In the genomic region with DNA sequence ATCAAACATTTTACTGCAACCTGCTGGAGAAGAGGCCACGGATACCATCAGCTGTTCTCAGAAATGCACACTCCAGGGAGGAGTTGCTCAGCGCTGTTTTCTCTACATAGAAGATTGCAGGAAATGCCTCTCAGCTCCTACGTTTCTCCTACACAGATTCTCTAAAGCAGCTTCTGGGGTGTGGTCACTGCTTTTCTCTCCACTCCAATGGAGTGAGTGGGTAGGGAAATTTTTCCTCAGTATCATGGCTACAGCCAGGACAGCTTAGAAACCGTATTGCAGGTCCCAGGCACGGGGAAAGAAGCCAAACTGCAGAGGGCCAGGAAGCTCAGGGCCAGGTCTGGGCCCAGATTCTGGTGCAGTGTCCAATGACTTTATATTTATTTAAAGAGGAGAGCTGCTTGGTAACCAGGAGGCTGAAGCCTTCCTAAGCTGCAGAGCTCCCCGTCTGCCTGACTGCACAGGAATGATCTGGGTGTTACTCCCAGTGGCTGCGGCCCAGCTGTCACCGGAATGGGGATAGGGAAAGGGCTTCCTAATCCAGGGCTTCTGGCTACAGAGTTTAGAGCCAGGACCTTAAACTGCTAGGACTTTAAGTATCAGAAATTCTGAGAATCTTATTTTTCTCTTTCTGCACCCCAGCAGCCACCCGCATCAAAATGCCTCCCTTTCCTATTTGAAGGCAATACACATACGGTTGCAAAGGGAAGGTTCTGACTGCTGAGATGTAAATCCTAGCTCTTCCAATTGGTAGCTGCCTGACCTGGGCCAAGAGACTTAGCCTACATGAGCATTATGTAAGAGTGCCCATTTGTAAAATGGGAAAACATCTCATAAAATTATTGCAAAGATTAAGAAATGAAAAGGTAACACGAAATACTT, we compare ENCODE assay signal across 7 cellular contexts. TPM values are rescaled to one million over a fixed set of nuclear protein-coding genes. Genes with fewer than 3 reads are reported as not detected.
A peak's percentile ranks its signal among the peaks of the same experiment; 100 is the strongest.
DNase-seq lines count a peak whose midpoint lies in the region; ATAC-seq and TF ChIP-seq lines count a peak whose summit lies in the region.

No MANE protein-coding gene starts in this region.

- no peak overlapping the region for H2BK12ac ChIP-seq in H9 (ENCODE audit: insufficient read length, low read depth, low read length)

- no peak overlapping the region for H3K4ac ChIP-seq in H9 (ENCODE audit: low read depth, low read length)

- ATAC-seq in HG02642 (IDR thresholded peaks at IDR 0.05; ENCODE audit: poor library complexity, unreplicated experiment): no peak
- no peak for ATAC-seq in HG03469 (IDR thresholded peaks at IDR 0.05; ENCODE audit: unreplicated experiment)
- no peak for ATAC-seq in GM21515 (IDR thresholded peaks at IDR 0.05; ENCODE audit: unreplicated experiment)

- H3T11ph ChIP-seq in H9 (ENCODE audit: low read length): no peak overlapping the region

- no peaks in the 10 kb centered on the region for H3K9me3 ChIP-seq in H9 (ENCODE audit: control insufficient read depth, low read depth, low read length)
- no peaks in the 10 kb centered on the region for H3K9me3 ChIP-seq in mucosa of stomach (ENCODE audit: control insufficient read depth, low read length)

- no peaks in the 10 kb centered on the region; a peak in 1 of 5 replicates for H3K9me3 Mint-ChIP-seq in H9

- no peak overlapping the region for H3K18ac ChIP-seq in H9 (ENCODE audit: insufficient read length, low read depth, low read length)

- no peak overlapping the region for H4K91ac ChIP-seq in H9 (ENCODE audit: insufficient read length, low read depth, low read length)

- no peak overlapping the region for H4K5ac ChIP-seq in H9 (ENCODE audit: insufficient read length, low read depth, low read length)

- no peak overlapping the region for H3K4me3 ChIP-seq in mucosa of stomach (ENCODE audit: low read length)

- DNase-seq in H9: peak; percentile 38
- DNase-seq in SK-N-DZ (ENCODE audit: low spot score): peak; percentile 20
- no peak for DNase-seq in epithelial cell of prostate (ENCODE audit: low read depth, low spot score)

- WGBS in H9 (ENCODE audit: extremely low coverage, insufficient read length, low lambda C conversion rate): no CpG with 5 or more reads among the region's 11 CpGs

- H4K20me1 ChIP-seq in H9 (ENCODE audit: control insufficient read depth, insufficient read depth, insufficient read length): no peaks in the 10 kb centered on the region

- H3K4me2 ChIP-seq in H9 (ENCODE audit: insufficient read depth, insufficient read length, low read length): peak overlapping the region; percentile 58

- H3K27ac ChIP-seq in H9 (ENCODE audit: insufficient read length, low read depth, low read length) (no peak overlapping the region), epithelial cell of prostate (peak overlapping the region; percentile 80)

- H3K36me3 ChIP-seq in mucosa of stomach (ENCODE audit: control insufficient read depth, insufficient read depth, low read length): no peaks in the 10 kb centered on the region

- H3K27me3 ChIP-seq in H9 (ENCODE audit: insufficient read depth, low read length): no peaks in the 10 kb centered on the region
- no peaks in the 10 kb centered on the region for H3K27me3 ChIP-seq in mucosa of stomach (ENCODE audit: control insufficient read depth, insufficient read depth, low read length)

- no peak overlapping the region for H4K8ac ChIP-seq in H9 (replicated peaks; ENCODE audit: insufficient read length, low read depth, low read length)

- peaks cover 5% of the 10 kb centered on the region for H3K23me2 ChIP-seq in H9 (ENCODE audit: insufficient read length, low read depth, low read length, poor library complexity, severe bottlenecking)

- H3K4me3 Mint-ChIP-seq in H9: peak overlapping the region in 1 of 2 experiments; percentile 96; a peak in 4 of 5 replicates

- H3K4me1 Mint-ChIP-seq in H9: peaks cover 11 to 20% of the 10 kb centered on the region in 2 experiments

- no peak overlapping the region for H2BK15ac ChIP-seq in H9 (ENCODE audit: low read depth, low read length)

- H3K27me3 Mint-ChIP-seq in H9 (ENCODE audit: low read depth): peaks cover 3% of the 10 kb centered on the region; the same call in 1 of the 2 replicates

- no peak overlapping the region for H2BK5ac ChIP-seq in H9 (ENCODE audit: insufficient read length, low read length)

- H3K4me1 ChIP-seq in H9 (ENCODE audit: insufficient read depth, low read length): peaks cover 9% of the 10 kb centered on the region
- peaks cover 36% of the 10 kb centered on the region for H3K4me1 ChIP-seq in mucosa of stomach (ENCODE audit: control insufficient read depth, insufficient read depth, low read length)

- H2BK20ac ChIP-seq in H9 (ENCODE audit: low read depth, low read length, poor library complexity, severe bottlenecking): no peak overlapping the region

- H2BK120ac ChIP-seq in H9 (ENCODE audit: low read depth, low read length, poor library complexity, severe bottlenecking): no peak overlapping the region

- no peak overlapping the region for H3K23ac ChIP-seq in H9 (ENCODE audit: insufficient read length, low read depth, low read length)

- H2AFZ ChIP-seq in H9 (ENCODE audit: low read length): no peak overlapping the region

- H3K14ac ChIP-seq in H9 (ENCODE audit: insufficient read depth, low read length): no peak overlapping the region

- H3K79me1 ChIP-seq in H9 (ENCODE audit: insufficient read depth, low read depth, low read length, poor library complexity, severe bottlenecking): no peaks in the 10 kb centered on the region

- no peak overlapping the region for H2AK5ac ChIP-seq in H9 (ENCODE audit: insufficient read length, low read length)

- H3K9ac ChIP-seq in H9 (ENCODE audit: extremely low read depth, insufficient read length, low read length): peak overlapping the region; percentile 9
- peak overlapping the region; percentile 58 for H3K9ac ChIP-seq in mucosa of stomach (ENCODE audit: low read length)

- TF ChIP-seq CTCF in H9 (conservative IDR thresholded peaks at IDR 0.05): no peak

- H3K27ac Mint-ChIP-seq in H9: peak overlapping the region; percentile 83 to 97 (median 89); a peak in 2 of 7 replicates

- H3K79me2 ChIP-seq in H9 (ENCODE audit: insufficient read depth, low read length): no peaks in the 10 kb centered on the region; the same call in 1 of the 2 replicates

- no peaks in the 10 kb centered on the region for H3K36me3 Mint-ChIP-seq in H9 (ENCODE audit: insufficient read depth in 1 of 3, low read depth in 3 of 3)

- H3K56ac ChIP-seq in H9 (ENCODE audit: insufficient read length, low read depth, low read length): no peak overlapping the region

RNA-seq across cellular contexts. Expression of a gene that starts 1.4 kb away (rescaled TPM):
- total RNA-seq in H9 (2021): 210 and 213 TPM in 2 replicates
- polyA plus RNA-seq in SK-N-DZ (2014; cell fraction: cytosol; rRNA removed): 59.9 and 65.0 TPM in 2 replicates
- polyA plus RNA-seq in SK-N-DZ (2014; cell fraction: nucleus; rRNA removed): 149 and 265 TPM in 2 replicates

RNA-seq across cellular contexts. Expression of a gene that starts 46.5 kb away (rescaled TPM):
- total RNA-seq in H9 (2021): 17.9 and 19.0 TPM in 2 replicates
- polyA plus RNA-seq in SK-N-DZ (2014; cell fraction: cytosol; rRNA removed): 31.9 and 33.4 TPM in 2 replicates
- 15.2 and 17.9 TPM in 2 replicates for polyA plus RNA-seq in SK-N-DZ (2014; cell fraction: nucleus; rRNA removed)
